ENCODE assay signal across 10 cellular contexts in the genomic region with DNA sequence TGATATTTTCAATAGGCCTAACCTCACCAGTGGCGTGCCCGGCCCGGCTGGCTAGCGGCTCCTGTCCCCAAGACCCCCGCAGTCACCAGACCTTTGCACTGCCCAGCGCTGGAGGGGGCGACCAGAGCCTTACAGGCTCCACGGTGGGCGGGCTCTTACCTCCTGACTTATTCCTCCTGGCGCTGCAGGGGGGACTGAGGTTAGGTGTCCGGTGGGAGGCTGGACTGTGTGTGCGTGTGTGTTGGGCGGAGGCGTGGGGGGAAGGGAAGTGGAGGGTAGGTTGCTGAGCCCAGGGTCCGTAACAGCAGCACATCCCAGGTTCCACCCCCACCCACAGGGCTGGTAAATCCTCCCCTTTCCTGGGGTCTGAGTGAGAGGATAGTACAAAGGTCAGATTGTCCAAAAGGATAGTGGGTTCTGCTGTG. TPM values are rescaled to one million over a fixed set of nuclear protein-coding genes. Genes with fewer than 3 reads are reported as not detected.
DNase-seq lines count a peak whose midpoint lies in the region; ATAC-seq and TF ChIP-seq lines count a peak whose summit lies in the region.
"Had no signal": no experiment of that assay in that cellular context is flagged by ENCODE, and none has a peak within 500 bp of the region (broad histone marks: within the 10 kb centered on the region; RNA-seq: fewer than 3 reads in every experiment).

No MANE protein-coding gene starts in this region.

- peaks cover 5 to 10% of the 10 kb centered on the region in 2 donors for H3K4me1 ChIP-seq in left lung

- H3K9me3 ChIP-seq in left lung, result no peaks in the 10 kb centered on the region

- no peaks in the 10 kb centered on the region for H3K36me3 ChIP-seq in left lung

- peaks cover 0 to 44% of the 10 kb centered on the region in 2 donors for H3K27me3 ChIP-seq in left lung

- H3K27ac ChIP-seq in coronary artery (peak overlapping the region; percentile 58 to 85), left lung (peak overlapping the region in 1 of 2 donors; percentile 78), skin epidermis (peak overlapping the region in 20 of 21 experiments; percentile 65 to 88 (median 82))

- H3K4me3 ChIP-seq in HFF-Myc (replicated peaks; ENCODE audit: low read depth, low read length) (peak overlapping the region; percentile 49), coronary artery (peak overlapping the region; percentile 84), left lung (peak overlapping the region; percentile 48 to 53), skin epidermis (peak overlapping the region; percentile 51 to 62 (median 58))

- intact Hi-C loops in left lung (cut with DNase I), result no loop called here

- TF ChIP-seq CTCF in HFF-Myc (IDR thresholded peaks at IDR 0.05; ENCODE audit: low read depth, low read length, missing control alignments), result no peak
- no peak for TF ChIP-seq CTCF in coronary artery (IDR thresholded peaks at IDR 0.05)
- TF ChIP-seq CTCF in left lung (IDR thresholded peaks at IDR 0.05), result no peak

- DNase-seq in HFF-Myc (ENCODE audit: extremely low read depth, low read depth) (no peak), coronary artery (ENCODE audit: low spot score) (no peak), left lung (peak in 1 of 2 donors; percentile 79), cortex of kidney (lab: John Stamatoyannopoulos, UW) (no peak)

- ATAC-seq in left lung (no peak), HG03521 (IDR thresholded peaks at IDR 0.05; ENCODE audit: unreplicated experiment) (no peak), GM21423 (IDR thresholded peaks at IDR 0.05; ENCODE audit: unreplicated experiment) (no peak), HG03135 (IDR thresholded peaks at IDR 0.05; ENCODE audit: unreplicated experiment) (no peak)
- ATAC-seq: naive thymus-derived CD8-positive, alpha-beta T cell had no signal

RNA-seq across cellular contexts. Expression of gene THRB, which starts 27.5 kb away (rescaled TPM):
- total RNA-seq in left lung, result 10 to 100 TPM; 10.1 to 11.8 TPM
- total RNA-seq: G401; naive thymus-derived CD8-positive, alpha-beta T cell had no signal
